In the genomic region with DNA sequence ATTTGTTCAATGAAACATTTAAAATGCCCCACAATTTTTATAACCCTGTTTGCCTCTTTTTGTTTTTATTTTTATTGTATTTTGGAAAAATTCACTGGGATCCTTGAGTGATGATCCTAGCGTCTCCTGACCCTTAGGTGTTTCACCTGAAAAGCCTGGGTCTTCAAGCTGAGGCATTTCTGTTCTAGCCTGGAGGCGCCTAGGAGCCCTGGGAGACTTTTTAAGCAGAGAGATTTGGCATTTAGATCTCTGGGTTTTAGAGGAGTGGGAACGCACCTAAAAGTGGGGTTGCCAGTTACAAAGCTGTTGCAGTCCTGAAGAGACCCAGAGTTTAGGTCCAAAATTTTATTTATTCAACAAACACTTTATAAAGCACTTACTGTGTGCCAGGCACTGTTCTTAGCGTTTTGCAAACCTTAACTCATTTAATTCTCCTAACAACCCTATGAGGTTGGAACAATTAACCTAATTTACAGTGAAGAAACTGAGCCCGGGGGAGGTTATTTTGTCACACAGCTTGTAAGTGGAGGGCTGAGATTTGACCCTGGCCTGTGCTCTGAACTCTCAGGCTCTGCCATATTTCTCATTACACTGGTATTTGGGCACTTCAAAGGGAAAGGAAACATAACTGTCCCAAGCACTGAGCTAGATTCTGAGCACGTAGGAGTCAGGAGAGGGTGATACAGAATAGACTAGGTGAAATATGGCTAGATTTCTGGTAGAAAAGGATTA, we compare ENCODE assay signal across 2 cellular contexts.
A peak's percentile ranks its signal among the peaks of the same experiment; 100 is the strongest.
TF ChIP-seq lines count a peak whose summit lies in the region.

No MANE protein-coding gene starts in this region.

TF ChIP-seq in HEK293, 187 proteins besides CTCF, POLR2A, EP300 and RAD21:
- TF ChIP-seq ZNF133 (tag by site-specific recombination; IDR thresholded peaks at IDR 0.05) (no peak), ZNF174 (tag by site-specific recombination; IDR thresholded peaks at IDR 0.05) (no peak), ZNF335 (tag by site-specific recombination; conservative IDR thresholded peaks at IDR 0.05) (peak; percentile 70), ZNF239 (tag by site-specific recombination; IDR thresholded peaks at IDR 0.05) (no peak), ZNF555 (tag by site-specific recombination; conservative IDR thresholded peaks at IDR 0.05) (no peak), ZNF529 (tag by site-specific recombination; IDR thresholded peaks at IDR 0.05; ENCODE audit: insufficient replicate concordance) (no peak), GLIS1 (tag by site-specific recombination; IDR thresholded peaks at IDR 0.05) (peak; percentile 10; the same call in 1 of the 2 replicates)
- TF ChIP-seq, protein P1, sequence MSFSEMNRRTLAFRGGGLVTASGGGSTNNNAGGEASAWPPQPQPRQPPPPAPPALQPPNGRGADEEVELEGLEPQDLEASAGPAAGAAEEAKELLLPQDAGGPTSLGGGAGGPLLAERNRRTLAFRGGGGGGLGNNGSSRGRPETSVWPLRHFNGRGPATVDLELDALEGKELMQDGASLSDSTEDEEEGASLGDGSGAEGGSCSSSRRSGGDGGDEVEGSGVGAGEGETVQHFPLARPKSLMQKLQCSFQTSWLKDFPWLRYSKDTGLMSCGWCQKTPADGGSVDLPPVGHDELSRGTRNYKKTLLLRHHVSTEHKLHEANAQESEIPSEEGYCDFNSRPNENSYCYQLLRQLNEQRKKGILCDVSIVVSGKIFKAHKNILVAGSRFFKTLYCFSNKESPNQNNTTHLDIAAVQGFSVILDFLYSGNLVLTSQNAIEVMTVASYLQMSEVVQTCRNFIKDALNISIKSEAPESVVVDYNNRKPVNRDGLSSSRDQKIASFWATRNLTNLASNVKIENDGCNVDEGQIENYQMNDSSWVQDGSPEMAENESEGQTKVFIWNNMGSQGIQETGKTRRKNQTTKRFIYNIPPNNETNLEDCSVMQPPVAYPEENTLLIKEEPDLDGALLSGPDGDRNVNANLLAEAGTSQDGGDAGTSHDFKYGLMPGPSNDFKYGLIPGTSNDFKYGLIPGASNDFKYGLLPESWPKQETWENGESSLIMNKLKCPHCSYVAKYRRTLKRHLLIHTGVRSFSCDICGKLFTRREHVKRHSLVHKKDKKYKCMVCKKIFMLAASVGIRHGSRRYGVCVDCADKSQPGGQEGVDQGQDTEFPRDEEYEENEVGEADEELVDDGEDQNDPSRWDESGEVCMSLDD (tag by site-specific recombination; IDR thresholded peaks at IDR 0.05) = no peak
TF ChIP-seq in HEK293: peak in this region for 2.

TF ChIP-seq in K562, 482 proteins besides CTCF, POLR2A, EP300 and RAD21:
- no peak for TF ChIP-seq ZC3H11A (IDR thresholded peaks at IDR 0.05; ENCODE audit: low read depth, low read length)
- TF ChIP-seq NR2C1 (IDR thresholded peaks at IDR 0.05) = 0 out of 2 replicates have a peak, but pooled peaks have one; percentile 18
- TF ChIP-seq NR2C1 (tag; IDR thresholded peaks at IDR 0.05) = no peak
- TF ChIP-seq KLF10 (CRISPR knock-in tag; IDR thresholded peaks at IDR 0.05) = no peak
- TF ChIP-seq ZZZ3 (IDR thresholded peaks at IDR 0.05) = no peak
- TF ChIP-seq RBM17 (IDR thresholded peaks at IDR 0.05; ENCODE audit: borderline replicate concordance, low read depth, low read length) = no peak
- 0 out of 2 replicates have a peak, but pooled peaks have one; percentile 0 for TF ChIP-seq KAT7 (CRISPR knock-in tag; IDR thresholded peaks at IDR 0.05; ENCODE audit: borderline replicate concordance)
- TF ChIP-seq NEUROD1 (IDR thresholded peaks at IDR 0.05; ENCODE audit: borderline replicate concordance, low read depth, low read length, partially characterized antibody) = no peak
- TF ChIP-seq, protein P2, sequence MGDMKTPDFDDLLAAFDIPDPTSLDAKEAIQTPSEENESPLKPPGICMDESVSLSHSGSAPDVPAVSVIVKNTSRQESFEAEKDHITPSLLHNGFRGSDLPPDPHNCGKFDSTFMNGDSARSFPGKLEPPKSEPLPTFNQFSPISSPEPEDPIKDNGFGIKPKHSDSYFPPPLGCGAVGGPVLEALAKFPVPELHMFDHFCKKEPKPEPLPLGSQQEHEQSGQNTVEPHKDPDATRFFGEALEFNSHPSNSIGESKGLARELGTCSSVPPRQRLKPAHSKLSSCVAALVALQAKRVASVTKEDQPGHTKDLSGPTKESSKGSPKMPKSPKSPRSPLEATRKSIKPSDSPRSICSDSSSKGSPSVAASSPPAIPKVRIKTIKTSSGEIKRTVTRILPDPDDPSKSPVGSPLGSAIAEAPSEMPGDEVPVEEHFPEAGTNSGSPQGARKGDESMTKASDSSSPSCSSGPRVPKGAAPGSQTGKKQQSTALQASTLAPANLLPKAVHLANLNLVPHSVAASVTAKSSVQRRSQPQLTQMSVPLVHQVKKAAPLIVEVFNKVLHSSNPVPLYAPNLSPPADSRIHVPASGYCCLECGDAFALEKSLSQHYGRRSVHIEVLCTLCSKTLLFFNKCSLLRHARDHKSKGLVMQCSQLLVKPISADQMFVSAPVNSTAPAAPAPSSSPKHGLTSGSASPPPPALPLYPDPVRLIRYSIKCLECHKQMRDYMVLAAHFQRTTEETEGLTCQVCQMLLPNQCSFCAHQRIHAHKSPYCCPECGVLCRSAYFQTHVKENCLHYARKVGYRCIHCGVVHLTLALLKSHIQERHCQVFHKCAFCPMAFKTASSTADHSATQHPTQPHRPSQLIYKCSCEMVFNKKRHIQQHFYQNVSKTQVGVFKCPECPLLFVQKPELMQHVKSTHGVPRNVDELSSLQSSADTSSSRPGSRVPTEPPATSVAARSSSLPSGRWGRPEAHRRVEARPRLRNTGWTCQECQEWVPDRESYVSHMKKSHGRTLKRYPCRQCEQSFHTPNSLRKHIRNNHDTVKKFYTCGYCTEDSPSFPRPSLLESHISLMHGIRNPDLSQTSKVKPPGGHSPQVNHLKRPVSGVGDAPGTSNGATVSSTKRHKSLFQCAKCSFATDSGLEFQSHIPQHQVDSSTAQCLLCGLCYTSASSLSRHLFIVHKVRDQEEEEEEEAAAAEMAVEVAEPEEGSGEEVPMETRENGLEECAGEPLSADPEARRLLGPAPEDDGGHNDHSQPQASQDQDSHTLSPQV (IDR thresholded peaks at IDR 0.05) = peak; percentile 13; the same call in 1 of the 2 replicates
- TF ChIP-seq JUND (IDR thresholded peaks at IDR 0.05; ENCODE audit: borderline replicate concordance, low read depth, low read length) = no peak
- TF ChIP-seq JUND (tag; IDR thresholded peaks at IDR 0.05; ENCODE audit: borderline replicate concordance, low read depth, low read length) = no peak
- TF ChIP-seq, protein P3, sequence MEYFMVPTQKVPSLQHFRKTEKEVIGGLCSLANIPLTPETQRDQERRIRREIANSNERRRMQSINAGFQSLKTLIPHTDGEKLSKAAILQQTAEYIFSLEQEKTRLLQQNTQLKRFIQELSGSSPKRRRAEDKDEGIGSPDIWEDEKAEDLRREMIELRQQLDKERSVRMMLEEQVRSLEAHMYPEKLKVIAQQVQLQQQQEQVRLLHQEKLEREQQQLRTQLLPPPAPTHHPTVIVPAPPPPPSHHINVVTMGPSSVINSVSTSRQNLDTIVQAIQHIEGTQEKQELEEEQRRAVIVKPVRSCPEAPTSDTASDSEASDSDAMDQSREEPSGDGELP (CRISPR knock-in tag; IDR thresholded peaks at IDR 0.05; ENCODE audit: borderline replicate concordance) = no peak
- TF ChIP-seq, protein P4, sequence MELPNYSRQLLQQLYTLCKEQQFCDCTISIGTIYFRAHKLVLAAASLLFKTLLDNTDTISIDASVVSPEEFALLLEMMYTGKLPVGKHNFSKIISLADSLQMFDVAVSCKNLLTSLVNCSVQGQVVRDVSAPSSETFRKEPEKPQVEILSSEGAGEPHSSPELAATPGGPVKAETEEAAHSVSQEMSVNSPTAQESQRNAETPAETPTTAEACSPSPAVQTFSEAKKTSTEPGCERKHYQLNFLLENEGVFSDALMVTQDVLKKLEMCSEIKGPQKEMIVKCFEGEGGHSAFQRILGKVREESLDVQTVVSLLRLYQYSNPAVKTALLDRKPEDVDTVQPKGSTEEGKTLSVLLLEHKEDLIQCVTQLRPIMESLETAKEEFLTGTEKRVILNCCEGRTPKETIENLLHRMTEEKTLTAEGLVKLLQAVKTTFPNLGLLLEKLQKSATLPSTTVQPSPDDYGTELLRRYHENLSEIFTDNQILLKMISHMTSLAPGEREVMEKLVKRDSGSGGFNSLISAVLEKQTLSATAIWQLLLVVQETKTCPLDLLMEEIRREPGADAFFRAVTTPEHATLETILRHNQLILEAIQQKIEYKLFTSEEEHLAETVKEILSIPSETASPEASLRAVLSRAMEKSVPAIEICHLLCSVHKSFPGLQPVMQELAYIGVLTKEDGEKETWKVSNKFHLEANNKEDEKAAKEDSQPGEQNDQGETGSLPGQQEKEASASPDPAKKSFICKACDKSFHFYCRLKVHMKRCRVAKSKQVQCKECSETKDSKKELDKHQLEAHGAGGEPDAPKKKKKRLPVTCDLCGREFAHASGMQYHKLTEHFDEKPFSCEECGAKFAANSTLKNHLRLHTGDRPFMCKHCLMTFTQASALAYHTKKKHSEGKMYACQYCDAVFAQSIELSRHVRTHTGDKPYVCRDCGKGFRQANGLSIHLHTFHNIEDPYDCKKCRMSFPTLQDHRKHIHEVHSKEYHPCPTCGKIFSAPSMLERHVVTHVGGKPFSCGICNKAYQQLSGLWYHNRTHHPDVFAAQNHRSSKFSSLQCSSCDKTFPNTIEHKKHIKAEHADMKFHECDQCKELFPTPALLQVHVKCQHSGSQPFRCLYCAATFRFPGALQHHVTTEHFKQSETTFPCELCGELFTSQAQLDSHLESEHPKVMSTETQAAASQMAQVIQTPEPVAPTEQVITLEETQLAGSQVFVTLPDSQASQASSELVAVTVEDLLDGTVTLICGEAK (IDR thresholded peaks at IDR 0.05) = peak; percentile 36; the same call in 1 of the 2 replicates
- TF ChIP-seq, protein P4 (CRISPR knock-in tag; IDR thresholded peaks at IDR 0.05) = no peak
- peak; percentile 79 to 80 for TF ChIP-seq KDM1A (IDR thresholded peaks at IDR 0.05)
- TF ChIP-seq ZKSCAN1 (IDR thresholded peaks at IDR 0.05; ENCODE audit: low read depth, low read length) = 0 out of 2 replicates have a peak, but pooled peaks have one; percentile 44
- no peak for TF ChIP-seq DPF2 (IDR thresholded peaks at IDR 0.05)
- TF ChIP-seq NFATC3 (IDR thresholded peaks at IDR 0.05) = no peak
- no peak for TF ChIP-seq ARID1B (IDR thresholded peaks at IDR 0.05)
- no peak for TF ChIP-seq ZKSCAN3 (CRISPR knock-in tag; IDR thresholded peaks at IDR 0.05)
- TF ChIP-seq GTF2A2 (tag; IDR thresholded peaks at IDR 0.05) = no peak
